Comparison of ENCODE assay signal across 19 cellular contexts in the genomic region with DNA sequence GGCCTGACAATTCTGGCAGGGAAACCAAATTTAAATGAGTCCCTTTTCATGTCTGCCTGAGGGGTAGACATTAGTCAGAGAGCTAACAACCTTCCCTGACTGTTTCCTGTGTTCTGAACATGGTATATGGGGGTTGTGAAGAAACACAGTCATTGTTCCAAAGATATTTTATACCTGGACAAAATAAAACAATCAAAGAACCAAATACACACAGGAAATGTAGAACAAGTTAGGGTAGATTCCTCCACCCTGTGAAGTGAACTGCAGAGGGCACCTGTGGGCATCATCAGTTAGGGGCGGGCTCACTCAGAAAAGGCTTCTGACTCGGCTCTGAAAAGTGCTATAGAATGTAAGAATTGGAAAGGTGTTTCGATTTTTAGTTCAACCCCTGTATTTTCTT.
DNase-seq lines count a peak whose midpoint lies in the region; ATAC-seq, FAIRE-seq and TF ChIP-seq lines count a peak whose summit lies in the region.
"Had no signal": no experiment of that assay in that cellular context is flagged by ENCODE, and none has a peak within 500 bp of the region (broad histone marks: within the 10 kb centered on the region; RNA-seq: fewer than 3 reads in every experiment).

No MANE protein-coding gene starts in this region.

- no peaks in the 10 kb centered on the region for H4K20me1 ChIP-seq in PC-3 (ENCODE audit: low read length)
- H4K20me1 ChIP-seq: BLaER1 had no signal

- H3K4me3 ChIP-seq in breast epithelium = no peak overlapping the region
- no peak overlapping the region for H3K4me3 ChIP-seq in PC-3 (ENCODE audit: low read length)
- H3K4me3 ChIP-seq in epithelial cell of proximal tubule (ENCODE audit: low read depth, low read length) = no peak overlapping the region
- no peak overlapping the region for H3K4me3 ChIP-seq in thyroid gland (replicated peaks in 1 of 3)
- H3K4me3 ChIP-seq: BLaER1 had no signal

- WGBS in thyroid gland, 2 donors = 53 to 60% methylated on average over 3 of the region's 3 CpGs

- no peaks in the 10 kb centered on the region for H3K79me2 ChIP-seq in PC-3 (ENCODE audit: low read length)

- ATAC-seq in PC-3 = no peak
- ATAC-seq: Panc1 had no signal

- H3K9me3 ChIP-seq in breast epithelium (no peaks in the 10 kb centered on the region), PC-3 (ENCODE audit: low read length) (peaks cover 28% of the 10 kb centered on the region), thyroid gland (no peaks in the 10 kb centered on the region)
- H3K9me3 ChIP-seq: BLaER1 had no signal

- no peak for TF ChIP-seq CTCF in breast epithelium (IDR thresholded peaks at IDR 0.05)
- no peak for TF ChIP-seq CTCF in PC-3 (conservative IDR thresholded peaks at IDR 0.05; ENCODE audit: low read depth, low read length)
- TF ChIP-seq CTCF in epithelial cell of proximal tubule (conservative IDR thresholded peaks at IDR 0.05; ENCODE audit: low read depth, low read length) = peak; percentile 26
- TF ChIP-seq CTCF in thyroid gland (IDR thresholded peaks at IDR 0.05) = peak in 3 of 6 experiments; percentile 17 to 21 (median 18)
- no peak for TF ChIP-seq CTCF in D721Med (IDR thresholded peaks at IDR 0.05; ENCODE audit: insufficient read depth, missing control alignments)

- CTCF ChIA-PET in PC-3 (lab: Charles Lee) = no interaction called here

- FAIRE-seq in H54 (lab: Jason Lieb, UNC) (no peak), D721Med (lab: Jason Lieb, UNC) (no peak)
- FAIRE-seq: HTR-8/SVneo had no signal

- H3K27me3 ChIP-seq in breast epithelium (no peaks in the 10 kb centered on the region), PC-3 (ENCODE audit: low read length) (no peaks in the 10 kb centered on the region), thyroid gland (no peaks in the 10 kb centered on the region)
- H3K27me3 ChIP-seq: BLaER1 had no signal

- peak; percentile 28 to 78 for DNase-seq in T47D (ENCODE audit: low read depth in 1 of 2, low spot score in 1 of 2)
- DNase-seq in breast epithelium (ENCODE audit: low spot score in 2 of 2) = no peak
- peak; percentile 2 for DNase-seq in PC-3
- no peak for DNase-seq in epithelial cell of proximal tubule (ENCODE audit: low read depth)
- DNase-seq in thyroid gland = peak; percentile 17 to 19
- no peak for DNase-seq in RKO (ENCODE audit: low spot score)
- no peak for DNase-seq in H54 (ENCODE audit: insufficient read length, low spot score)
- no peak for DNase-seq in D721Med (ENCODE audit: insufficient read length, low spot score)
- DNase-seq: COR-L47, HCEC 1CT, MV-4-11, NCI-H1417, NCI-H1930, NCI-H2171 treated with DMSO at 0.1 percent for 48 hours, NCI-H774, Right ventricle myocardium superior had no signal

- no peak overlapping the region for H2AFZ ChIP-seq in PC-3 (ENCODE audit: low read length)

- H3K9me2 ChIP-seq in PC-3 (replicated peaks; ENCODE audit: low read length) = no peaks in the 10 kb centered on the region

- H3K9ac ChIP-seq in PC-3 (ENCODE audit: low read length) = no peak overlapping the region
- H3K9ac ChIP-seq: BLaER1 had no signal

- H3K4me2 ChIP-seq in PC-3 (ENCODE audit: low read length) = no peak overlapping the region
- H3K4me2 ChIP-seq: BLaER1 had no signal

- H3K27ac ChIP-seq in breast epithelium (no peak overlapping the region), PC-3 (ENCODE audit: low read length) (no peak overlapping the region), thyroid gland (no peak overlapping the region)
- H3K27ac ChIP-seq: BLaER1 had no signal

- POLR2A ChIA-PET in PC-3 (lab: Charles Lee; ENCODE audit: unreplicated experiment) = no interaction called here

- intact Hi-C loops in breast epithelium (cut with DNase I; ENCODE audit: low total_unique reads) (no loop called here), PC-3 (cut with micrococcal nuclease) (no loop called here), thyroid gland (cut with DNase I) (no loop called here)

- no peaks in the 10 kb centered on the region for H3K4me1 ChIP-seq in breast epithelium
- H3K4me1 ChIP-seq in PC-3 (ENCODE audit: insufficient read depth, low read length) = no peaks in the 10 kb centered on the region
- peaks cover 0 to 5% of the 10 kb centered on the region in 2 donors for H3K4me1 ChIP-seq in thyroid gland
- H3K4me1 ChIP-seq: BLaER1 had no signal

- no TSS peak for BruUV-seq in PC-3 (replicated peaks; lab: Mats Ljungman, UMichigan)

- TF ChIP-seq POLR2A in breast epithelium (IDR thresholded peaks at IDR 0.05) (no peak), thyroid gland (IDR thresholded peaks at IDR 0.05) (no peak), H54 (IDR thresholded peaks at IDR 0.05; ENCODE audit: low read depth, low read length) (no peak)

- in situ Hi-C loops in T47D (cut with HindIII; ENCODE audit: low pct_unique_long_range_greater_than_20kb, low sequenced_read_pairs) = no loop called here

- H3F3A ChIP-seq in PC-3 (ENCODE audit: low read length, unreplicated experiment) = no peaks in the 10 kb centered on the region

- H3K36me3 ChIP-seq in breast epithelium (no peaks in the 10 kb centered on the region), PC-3 (ENCODE audit: low read depth, low read length) (no peaks in the 10 kb centered on the region), thyroid gland (no peaks in the 10 kb centered on the region)
- H3K36me3 ChIP-seq: BLaER1 had no signal

Comparison
In these comparisons a context has a peak if more than half of its experiments do, and no peak if none do; other contexts are left out.
1. DNase-seq: peak in T47D (2 of 2), PC-3 (single experiment) and thyroid gland (2 of 2); none in breast epithelium (0 of 2), epithelial cell of proximal tubule (single experiment), RKO (single experiment), H54 (single experiment) and D721Med (single experiment).